Comparison of ENCODE assay signal across 23 cellular contexts in the genomic region with DNA sequence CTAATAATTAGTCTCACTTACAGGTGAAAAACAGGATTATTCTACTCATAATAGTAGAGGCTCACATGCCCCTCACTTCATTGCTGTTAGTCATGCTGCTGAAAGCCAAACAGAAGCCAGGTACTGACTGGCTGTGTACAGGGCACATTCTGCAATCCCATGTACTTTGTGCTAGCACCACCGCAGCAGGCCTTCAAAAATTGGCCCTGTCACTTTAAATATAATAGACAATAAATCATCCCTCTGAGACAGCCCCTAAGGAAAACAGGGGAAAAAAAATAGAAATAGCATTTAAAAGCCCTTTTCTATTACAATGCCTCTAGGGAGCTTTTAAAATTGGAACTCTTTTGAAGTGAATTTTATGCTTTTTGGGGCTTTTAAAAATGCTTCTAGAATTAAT.
"Had no signal": no experiment of that assay in that cellular context is flagged by ENCODE, and none has a peak within 500 bp of the region (broad histone marks: within the 10 kb centered on the region; RNA-seq: fewer than 3 reads in every experiment).

No MANE protein-coding gene starts in this region.

- H3K4me1 ChIP-seq: left ventricle myocardium inferior, suprapubic skin, tibial artery, upper lobe of right lung had no signal

- H3K4me3 Mint-ChIP-seq: mesothelial cell of epicardium; naive B cell; natural killer cell treated with Interleukin-12 subunit alpha and Interleukin-12 subunit beta and Interleukin-15 and Interleukin-18, amount 100 ng/mL, for 72 hours; stimulated activated naive B cell treated with anti-CD40 and anti-IgM and Interleukin-4, amounts not matched to agents 10 μg/mL and 1 μg/mL and 100 μg/mL, for 72 hours had no signal

- H3K4me3 ChIP-seq: left ventricle myocardium inferior, lung, ovary, skin epidermis, suprapubic skin, thoracic aorta, tibial artery, upper lobe of right lung had no signal

- H3K27me3 Mint-ChIP-seq: naive B cell; natural killer cell treated with Interleukin-12 subunit alpha and Interleukin-12 subunit beta and Interleukin-15 and Interleukin-18, amount 100 ng/mL, for 72 hours; progenitor cell of endocrine pancreas; stimulated activated naive B cell treated with anti-CD40 and anti-IgM and Interleukin-4, amounts not matched to agents 10 μg/mL and 1 μg/mL and 100 μg/mL, for 72 hours had no signal

- H3K27me3 ChIP-seq: ovary, suprapubic skin, tibial artery, upper lobe of right lung had no signal

- H3K27ac Mint-ChIP-seq: mesothelial cell of epicardium; naive B cell; natural killer cell treated with Interleukin-12 subunit alpha and Interleukin-12 subunit beta and Interleukin-15 and Interleukin-18, amount 100 ng/mL, for 72 hours; stimulated activated naive B cell treated with anti-CD40 and anti-IgM and Interleukin-4, amounts not matched to agents 10 μg/mL and 1 μg/mL and 100 μg/mL, for 72 hours had no signal

- H3K36me3 Mint-ChIP-seq: mesothelial cell of epicardium; naive B cell; stimulated activated naive B cell treated with anti-CD40 and anti-IgM and Interleukin-4, amounts not matched to agents 10 μg/mL and 1 μg/mL and 100 μg/mL, for 72 hours had no signal

- ATAC-seq: natural killer cell treated with Interleukin-12 subunit alpha and Interleukin-12 subunit beta and Interleukin-15 and Interleukin-18, amount 100 ng/mL, for 72 hours; right cardiac atrium; sciatic nerve; stimulated activated naive B cell treated with anti-CD40 and anti-IgM and Interleukin-4, amounts not matched to agents 10 μg/mL and 1 μg/mL and 100 μg/mL, for 72 hours; stimulated activated naive CD8-positive, alpha-beta T cell treated with anti-CD3 and anti-CD28 coated beads, Interleukin-15, Interleukin-2, amounts not matched to agents 100 U/mL and 50 U/mL, for 24 hours; upper lobe of right lung had no signal

- H3K27ac ChIP-seq: left ventricle myocardium inferior, ovary, skin epidermis, suprapubic skin, thoracic aorta, tibial artery, upper lobe of right lung had no signal

- DNase-seq: islet precursor cell; left ventricle myocardium inferior; mesendoderm; naive B cell; ovary; right cardiac atrium; stimulated activated CD4-positive, alpha-beta T cell treated with anti-CD3 and anti-CD28 coated beads, Interleukin-12 subunit alpha, Interleukin-12 subunit beta, amount 100 ng/mL, for 4 hours; stimulated activated CD4-positive, alpha-beta T cell treated with anti-CD3 and anti-CD28 coated beads, Interleukin-15, amount 100 ng/mL, for 24 hours; stimulated activated CD4-positive, alpha-beta T cell treated with anti-CD3 and anti-CD28 coated beads, Interleukin-2, amount 100 ng/mL, for 24 hours; stimulated activated CD4-positive, alpha-beta T cell treated with anti-CD3 and anti-CD28 coated beads, Interleukin-4, amount 100 ng/mL, for 1 hour; stimulated activated naive B cell treated with anti-CD40 and anti-IgM and Interleukin-4, amounts not matched to agents 10 μg/mL and 1 μg/mL and 100 μg/mL, for 72 hours; stimulated activated naive CD8-positive, alpha-beta T cell treated with anti-CD3 and anti-CD28 coated beads, Interleukin-15, Interleukin-2, amounts not matched to agents 100 U/mL and 50 U/mL, for 24 hours; tibial artery; trophoblast cell; upper lobe of right lung had no signal

- H3K9me3 Mint-ChIP-seq: mesothelial cell of epicardium; naive B cell; stimulated activated naive B cell treated with anti-CD40 and anti-IgM and Interleukin-4, amounts not matched to agents 10 μg/mL and 1 μg/mL and 100 μg/mL, for 72 hours had no signal

- H3K36me3 ChIP-seq: left ventricle myocardium inferior, ovary, suprapubic skin, thoracic aorta, tibial artery, upper lobe of right lung had no signal

- H3K9me3 ChIP-seq: left ventricle myocardium inferior, ovary, suprapubic skin, thoracic aorta, tibial artery, upper lobe of right lung had no signal
